In the genomic region with DNA sequence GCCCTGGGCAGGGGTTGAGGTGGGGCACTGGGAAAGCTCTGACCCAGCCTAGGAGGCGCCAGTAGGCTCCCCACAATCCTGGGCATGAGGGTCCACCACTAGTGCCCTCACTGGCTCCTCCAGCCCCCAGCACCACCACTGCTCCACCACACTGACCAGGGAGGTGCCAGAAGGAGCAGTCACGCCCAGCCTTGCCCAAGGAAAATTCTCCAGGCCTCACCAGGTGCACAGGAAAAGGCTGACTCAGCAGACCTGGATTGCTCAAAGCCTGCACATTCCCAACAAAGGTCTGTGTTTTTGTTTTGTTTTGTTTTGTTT, we compare ENCODE assay signal across 19 cellular contexts.
DNase-seq lines count a peak whose midpoint lies in the region; ATAC-seq and TF ChIP-seq lines count a peak whose summit lies in the region.
"Had no signal": no experiment of that assay in that cellular context is flagged by ENCODE, and none has a peak within 500 bp of the region (broad histone marks: within the 10 kb centered on the region; RNA-seq: fewer than 3 reads in every experiment).

No MANE protein-coding gene starts in this region.

- TF ChIP-seq CTCF in right atrium auricular region (IDR thresholded peaks at IDR 0.05) (no peak), epithelial cell of esophagus (IDR thresholded peaks at IDR 0.05; ENCODE audit: insufficient read depth, low read depth, low read length, missing control alignments) (no peak)

- H3K27ac ChIP-seq in right atrium auricular region (no peak overlapping the region), right cardiac atrium (ENCODE audit: low read length) (no peak overlapping the region)
- H3K27ac ChIP-seq: GM23248 had no signal

- H3K4me3 ChIP-seq in right atrium auricular region (no peak overlapping the region), right cardiac atrium (ENCODE audit: low read length) (no peak overlapping the region), epithelial cell of esophagus (ENCODE audit: low read length) (no peak overlapping the region)
- H3K4me3 ChIP-seq: GM23248 had no signal

- H3K9me3 ChIP-seq in right atrium auricular region (no peaks in the 10 kb centered on the region), right cardiac atrium (ENCODE audit: control insufficient read depth, low read length) (no peaks in the 10 kb centered on the region)

- H3K4me1 ChIP-seq in right atrium auricular region (no peaks in the 10 kb centered on the region), right cardiac atrium (ENCODE audit: control insufficient read depth, insufficient read depth, low read length) (no peaks in the 10 kb centered on the region)

- ATAC-seq in right cardiac atrium (no peak), GM18498 (IDR thresholded peaks at IDR 0.05; ENCODE audit: unreplicated experiment) (no peak)

- peak; percentile 50 for DNase-seq in right atrium auricular region (ENCODE audit: low spot score)
- DNase-seq in right cardiac atrium: no peak
- DNase-seq in epithelial cell of esophagus (ENCODE audit: low read depth): peak; percentile 2
- DNase-seq in posterior vena cava (ENCODE audit: low spot score): peak; percentile 61
- no peak for DNase-seq in activated T-cell treated with anti-CD3 and anti-CD28 coated beads for 4 hours
- DNase-seq in NCI-H1417 treated with DMSO at 0.1 percent for 48 hours (lab: John Stamatoyannopoulos, UW): no peak
- DNase-seq: CD4-positive, alpha-beta memory T cell; DMS153; GDM1; GM23248; HCEC 1CT; MM.1S; NCI-H1092 treated with DMSO at 0.1 percent for 48 hours; NCI-H2081 treated with DMSO at 0.1 percent for 48 hours; NCI-H510A; NCI-H748 treated with DMSO at 0.1 percent for 48 hours; OCI-M1; SHP77 treated with DMSO at 0.1 percent for 48 hours had no signal

- H3K27me3 ChIP-seq in right atrium auricular region: no peaks in the 10 kb centered on the region
- H3K27me3 ChIP-seq in right cardiac atrium (ENCODE audit: control insufficient read depth, insufficient read depth): no peaks in the 10 kb centered on the region

- no peaks in the 10 kb centered on the region for H3K36me3 ChIP-seq in right atrium auricular region

- WGBS in right cardiac atrium: 87% methylated on average over 2 of the region's 2 CpGs

- intact Hi-C loops in right cardiac atrium (cut with DNase I) (no loop called here), posterior vena cava (cut with DNase I) (no loop called here)

Comparison
In these comparisons a context has a peak if more than half of its experiments do, and no peak if none do; other contexts are left out.
1. DNase-seq: peak in right atrium auricular region (single experiment), epithelial cell of esophagus (single experiment) and posterior vena cava (single experiment); none in right cardiac atrium (0 of 3), activated T-cell treated with anti-CD3 and anti-CD28 coated beads for 4 hours (single experiment) and NCI-H1417 treated with DMSO at 0.1 percent for 48 hours (single experiment).